In genomic region chr1:8443558-8444194, GRCh38 we compare ENCODE assay signal across 13 cellular contexts.
DNase-seq lines count a peak whose midpoint lies in the region; ATAC-seq and TF ChIP-seq lines count a peak whose summit lies in the region.
"Had no signal": no experiment of that assay in that cellular context is flagged by ENCODE, and none has a peak within 500 bp of the region (broad histone marks: within the 10 kb centered on the region; RNA-seq: fewer than 3 reads in every experiment).

No MANE protein-coding gene starts in this region.

- WGBS in heart right ventricle, 2 donors = 75 to 88% methylated on average over 1 of the region's 1 CpG
- 97% methylated on average over 1 of the region's 1 CpG for WGBS in suprapubic skin

- H3K27ac ChIP-seq in heart right ventricle (no peak overlapping the region), suprapubic skin (peak overlapping the region; percentile 6)
- H3K27ac ChIP-seq: transverse colon had no signal

- TF ChIP-seq CTCF in heart right ventricle (IDR thresholded peaks at IDR 0.05) (peak in 5 of 9 donors; percentile 21 to 40 (median 28)), fibroblast of villous mesenchyme (IDR thresholded peaks at IDR 0.05; ENCODE audit: insufficient read depth, low read depth, low read length) (peak; percentile 30), suprapubic skin (IDR thresholded peaks at IDR 0.05) (no peak)

- peak in 6 of 8 donors; percentile 16 to 41 (median 30) for ATAC-seq in heart right ventricle
- no peak for ATAC-seq in Right ventricle myocardium superior (ENCODE audit: poor library complexity)
- no peak for ATAC-seq in GM21526 (IDR thresholded peaks at IDR 0.05; ENCODE audit: low FRiP score, unreplicated experiment)
- ATAC-seq in GM18502 (IDR thresholded peaks at IDR 0.05; ENCODE audit: poor library complexity, unreplicated experiment) = no peak

- no peaks in the 10 kb centered on the region for H3K27me3 ChIP-seq in heart right ventricle
- no peaks in the 10 kb centered on the region for H3K27me3 ChIP-seq in suprapubic skin
- H3K27me3 ChIP-seq: transverse colon had no signal

- H3K9me3 ChIP-seq in heart right ventricle (peaks cover 0 to 5% (median 0%) of the 10 kb centered on the region in 11 donors), suprapubic skin (no peaks in the 10 kb centered on the region)
- H3K9me3 ChIP-seq: transverse colon had no signal

- H3K4me3 ChIP-seq in heart right ventricle (no peak overlapping the region), fibroblast of villous mesenchyme (ENCODE audit: low read depth, low read length) (no peak overlapping the region), suprapubic skin (no peak overlapping the region)
- H3K4me3 ChIP-seq: transverse colon had no signal

- H3K36me3 ChIP-seq in heart right ventricle (peaks cover 0 to 11% (median 0%) of the 10 kb centered on the region in 9 donors), suprapubic skin (no peaks in the 10 kb centered on the region)
- H3K36me3 ChIP-seq: transverse colon had no signal

- intact Hi-C loops in heart right ventricle (cut with DNase I) = loop anchor here in 1 of 10 donors (10.0 kb wide), 1 partner anchor 419 kb away; the partner anchor contains the start of gene ERRFI1
- intact Hi-C loops in Right ventricle myocardium superior (cut with DNase I) = no loop called here

- no peak for TF ChIP-seq POLR2A in suprapubic skin (IDR thresholded peaks at IDR 0.05)

- no peak for TF ChIP-seq EP300 in suprapubic skin (IDR thresholded peaks at IDR 0.05)

- DNase-seq in heart right ventricle = peak in 1 of 2 donors; percentile 40
- DNase-seq in Right ventricle myocardium superior = no peak
- DNase-seq in SK-MEL-5 (ENCODE audit: low read depth, low spot score) = peak; percentile 48
- no peak for DNase-seq in fibroblast of villous mesenchyme (ENCODE audit: low read depth)
- no peak for DNase-seq in suprapubic skin (ENCODE audit: low spot score in 2 of 2)
- no peak for DNase-seq in DMS114 treated with DMSO at 0.1 percent for 48 hours (lab: John Stamatoyannopoulos, UW; ENCODE audit: unreplicated experiment)
- DNase-seq: DMS79; NCI-H187 treated with DMSO at 0.1 percent for 48 hours; NK-92 treated with Interleukin-12 subunit alpha and Interleukin-12 subunit beta, amount 100 ng/mL, for 24 hours; T-helper 2 cell; transverse colon had no signal

- H3K4me1 ChIP-seq in heart right ventricle = peaks cover 2 to 22% (median 17%) of the 10 kb centered on the region in 9 donors
- peaks cover 16% of the 10 kb centered on the region for H3K4me1 ChIP-seq in suprapubic skin

- in situ Hi-C loops in SK-MEL-5 (cut with HindIII; ENCODE audit: low pct_unique_long_range_greater_than_20kb, low sequenced_read_pairs) = no loop called here

Comparison
In these comparisons a context has a peak if more than half of its experiments do, and no peak if none do; other contexts are left out.
1. ATAC-seq: peak in heart right ventricle (6 of 8); none in Right ventricle myocardium superior (single experiment), GM21526 (single experiment) and GM18502 (single experiment).
2. CTCF ChIP-seq: peak in heart right ventricle (5 of 9) and fibroblast of villous mesenchyme (single experiment); none in suprapubic skin (0 of 2).